ENCODE assay signal across 1 cellular context in the genomic region with DNA sequence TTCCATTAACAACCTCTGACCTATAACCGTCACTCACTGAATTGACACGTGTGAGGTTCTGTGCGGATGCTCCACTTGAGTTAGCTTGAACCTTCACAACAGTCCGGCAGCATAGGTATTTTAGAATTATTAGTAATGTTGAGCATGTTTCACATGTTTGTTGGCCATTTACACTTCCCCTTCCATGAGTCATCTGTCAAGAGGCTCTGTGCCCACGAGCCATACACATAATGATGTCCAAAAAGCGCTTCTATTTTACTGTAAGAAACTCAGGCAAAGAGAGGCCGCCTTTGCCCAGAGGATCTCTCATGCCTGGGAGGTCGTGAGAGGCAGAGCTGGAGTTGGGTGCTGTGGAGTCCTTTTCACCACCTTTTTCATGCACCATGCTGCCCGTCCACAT.
TF ChIP-seq lines count a peak whose summit lies in the region.

No MANE protein-coding gene starts in this region.

TF ChIP-seq in GM12878, 131 proteins besides CTCF, POLR2A, EP300 and RAD21:
- TF ChIP-seq ZZZ3 (IDR thresholded peaks at IDR 0.05; ENCODE audit: control insufficient read depth, insufficient read length, low read depth) (no peak), KAT2A (conservative IDR thresholded peaks at IDR 0.05; ENCODE audit: control insufficient read depth, low read depth, low read length) (no peak), BCL3 (IDR thresholded peaks at IDR 0.05; ENCODE audit: borderline replicate concordance, insufficient read depth, low read depth, low read length, poor library complexity, severe bottlenecking) (peak; percentile 45), EZH2 (IDR thresholded peaks at IDR 0.05; ENCODE audit: borderline replicate concordance, control insufficient read depth, low read depth, low read length) (no peak), KLF5 (IDR thresholded peaks at IDR 0.05; ENCODE audit: partially characterized antibody) (no peak), SPI1 (IDR thresholded peaks at IDR 0.05; ENCODE audit: borderline replicate concordance, insufficient read depth, low read depth, low read length) (peak; percentile 64; the same call in 1 of the 2 replicates)
- TF ChIP-seq, protein P1, sequence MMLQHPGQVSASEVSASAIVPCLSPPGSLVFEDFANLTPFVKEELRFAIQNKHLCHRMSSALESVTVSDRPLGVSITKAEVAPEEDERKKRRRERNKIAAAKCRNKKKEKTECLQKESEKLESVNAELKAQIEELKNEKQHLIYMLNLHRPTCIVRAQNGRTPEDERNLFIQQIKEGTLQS (IDR thresholded peaks at IDR 0.05; ENCODE audit: borderline replicate concordance, extremely low read depth, low read depth, low read length): no peak
- TF ChIP-seq, protein P2, sequence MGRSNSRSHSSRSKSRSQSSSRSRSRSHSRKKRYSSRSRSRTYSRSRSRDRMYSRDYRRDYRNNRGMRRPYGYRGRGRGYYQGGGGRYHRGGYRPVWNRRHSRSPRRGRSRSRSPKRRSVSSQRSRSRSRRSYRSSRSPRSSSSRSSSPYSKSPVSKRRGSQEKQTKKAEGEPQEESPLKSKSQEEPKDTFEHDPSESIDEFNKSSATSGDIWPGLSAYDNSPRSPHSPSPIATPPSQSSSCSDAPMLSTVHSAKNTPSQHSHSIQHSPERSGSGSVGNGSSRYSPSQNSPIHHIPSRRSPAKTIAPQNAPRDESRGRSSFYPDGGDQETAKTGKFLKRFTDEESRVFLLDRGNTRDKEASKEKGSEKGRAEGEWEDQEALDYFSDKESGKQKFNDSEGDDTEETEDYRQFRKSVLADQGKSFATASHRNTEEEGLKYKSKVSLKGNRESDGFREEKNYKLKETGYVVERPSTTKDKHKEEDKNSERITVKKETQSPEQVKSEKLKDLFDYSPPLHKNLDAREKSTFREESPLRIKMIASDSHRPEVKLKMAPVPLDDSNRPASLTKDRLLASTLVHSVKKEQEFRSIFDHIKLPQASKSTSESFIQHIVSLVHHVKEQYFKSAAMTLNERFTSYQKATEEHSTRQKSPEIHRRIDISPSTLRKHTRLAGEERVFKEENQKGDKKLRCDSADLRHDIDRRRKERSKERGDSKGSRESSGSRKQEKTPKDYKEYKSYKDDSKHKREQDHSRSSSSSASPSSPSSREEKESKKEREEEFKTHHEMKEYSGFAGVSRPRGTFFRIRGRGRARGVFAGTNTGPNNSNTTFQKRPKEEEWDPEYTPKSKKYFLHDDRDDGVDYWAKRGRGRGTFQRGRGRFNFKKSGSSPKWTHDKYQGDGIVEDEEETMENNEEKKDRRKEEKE (IDR thresholded peaks at IDR 0.05): no peak
